Comparison of ENCODE assay signal across 8 cellular contexts in genomic region chr10:68559872-68560200, GRCh38. TPM values are rescaled to one million over a fixed set of nuclear protein-coding genes. Genes with fewer than 3 reads are reported as not detected.
DNase-seq lines count a peak whose midpoint lies in the region; ATAC-seq and TF ChIP-seq lines count a peak whose summit lies in the region.

No MANE protein-coding gene starts in this region.

- peak overlapping the region; percentile 54 to 88 for H3K4me3 Mint-ChIP-seq in CD14-positive monocyte
- peak overlapping the region; percentile 59 to 94 (median 80) for H3K4me3 Mint-ChIP-seq in naive B cell

- H3K27me3 Mint-ChIP-seq in CD14-positive monocyte (ENCODE audit: low read depth in 3 of 3) (peaks cover 79 to 94% (median 85%) of the 10 kb centered on the region in 3 donors), naive B cell (peaks cover 57 to 80% (median 73%) of the 10 kb centered on the region in 3 donors)

- H3K4me3 ChIP-seq in NB4 (ENCODE audit: low read depth, low read length) (peak overlapping the region; percentile 62), colonic mucosa (peak overlapping the region; percentile 68)

- peaks cover 0 to 15% (median 4%) of the 10 kb centered on the region in 7 donors for H3K9me3 Mint-ChIP-seq in CD14-positive monocyte
- peaks cover 0 to 6% (median 0%) of the 10 kb centered on the region in 7 donors for H3K9me3 Mint-ChIP-seq in naive B cell

- H3K4me1 Mint-ChIP-seq in CD14-positive monocyte (peaks cover 31% of the 10 kb centered on the region), naive B cell (peaks cover 20 to 29% (median 21%) of the 10 kb centered on the region in 3 donors)

- DNase-seq in CD14-positive monocyte (ENCODE audit: low spot score) (no peak), NB4 (ENCODE audit: low read depth) (peak; percentile 81), colonic mucosa (no peak), naive B cell (no peak), retina (no peak), NCI-H2171 treated with DMSO at 0.1 percent for 48 hours (lab: John Stamatoyannopoulos, UW) (no peak), amygdala (lab: John Stamatoyannopoulos, UW) (no peak)

- H3K4me1 ChIP-seq in colonic mucosa = no peaks in the 10 kb centered on the region

- intact Hi-C loops in CD14-positive monocyte (cut with micrococcal nuclease) = no loop called here
- intact Hi-C loops in colonic mucosa (cut with DNase I) = loop anchor here (10.0 kb wide), 1 partner anchor 155 kb away; no protein-coding TSS in a partner anchor

- no peaks in the 10 kb centered on the region for H3K36me3 ChIP-seq in colonic mucosa

- no peak for TF ChIP-seq POLR2A in NB4 (IDR thresholded peaks at IDR 0.05; ENCODE audit: extremely low read depth, insufficient read length)

- peaks cover 12% of the 10 kb centered on the region for H3K27me3 ChIP-seq in colonic mucosa

- H3K27ac ChIP-seq in colonic mucosa = no peak overlapping the region

- peaks cover 5 to 6% of the 10 kb centered on the region in 2 donors for H3K36me3 Mint-ChIP-seq in CD14-positive monocyte
- H3K36me3 Mint-ChIP-seq in naive B cell = peaks cover 0 to 5% of the 10 kb centered on the region in 2 donors

- no peak overlapping the region for H3K27ac Mint-ChIP-seq in CD14-positive monocyte
- peak overlapping the region in 1 of 6 donors; percentile 39 for H3K27ac Mint-ChIP-seq in naive B cell

- peak; percentile 20 for ATAC-seq in naive B cell (ENCODE audit: low read depth in 2 of 2)
- ATAC-seq in HG03108 (IDR thresholded peaks at IDR 0.05; ENCODE audit: unreplicated experiment) = no peak

- H3K9ac ChIP-seq in colonic mucosa (ENCODE audit: low read depth in 2 of 2, low read length in 2 of 2) = peak overlapping the region in 1 of 2 donors; percentile 66

- TF ChIP-seq CTCF in CD14-positive monocyte (IDR thresholded peaks at IDR 0.05) (no peak), NB4 (IDR thresholded peaks at IDR 0.05; ENCODE audit: low read depth, low read length) (no peak), colonic mucosa (IDR thresholded peaks at IDR 0.05) (no peak)

- H3K9me3 ChIP-seq in colonic mucosa = no peaks in the 10 kb centered on the region

RNA-seq across cellular contexts. Expression of gene TET1, which starts 0.3 kb away (rescaled TPM):
- polyA plus RNA-seq in CD14-positive monocyte (under 1 TPM; 0.06 to 0.08 TPM), naive B cell (ENCODE audit: low read depth in 6 of 6) (under 1 TPM in 5 of 6 donors, not detected in 1; 0.58 to 0.97 (median 0.64) TPM)
- 1 to 10 TPM in 1 of 2 donors, under 1 TPM in 1; 0.57 to 1.1 TPM for total RNA-seq in colonic mucosa

RNA-seq across cellular contexts. Expression of gene SLC25A16, which starts 32.5 kb away (rescaled TPM):
- polyA plus RNA-seq in CD14-positive monocyte (1 to 10 TPM; 7.0 to 9.6 TPM), naive B cell (ENCODE audit: low read depth in 6 of 6) (10 to 100 TPM in 1 of 6 donors, 1 to 10 TPM in 5; 3.6 to 11.0 (median 5.1) TPM)
- total RNA-seq in colonic mucosa = 10 to 100 TPM; 18.7 to 19.7 TPM
